In the genomic region with DNA sequence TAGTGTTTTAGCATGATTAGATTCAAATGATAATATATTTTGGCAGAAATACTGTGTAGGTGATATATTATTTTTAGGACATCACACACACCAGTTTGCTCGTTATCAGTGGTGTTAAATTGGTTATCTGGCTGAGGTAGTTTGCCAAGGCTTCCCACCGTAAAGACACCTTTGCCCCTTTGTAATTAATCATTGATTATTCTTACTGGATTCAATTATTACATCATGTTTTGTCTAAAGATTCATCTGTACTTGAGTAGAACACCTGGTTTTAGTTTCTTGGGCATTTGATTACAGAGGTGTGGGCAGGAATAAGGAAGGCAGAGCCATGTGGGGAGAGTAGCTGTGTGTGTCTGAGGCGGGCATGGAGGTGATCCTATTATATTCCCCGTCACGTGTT, we compare ENCODE assay signal across 1 cellular context.
TF ChIP-seq lines count a peak whose summit lies in the region.

No MANE protein-coding gene starts in this region.

TF ChIP-seq in endothelial cell of umbilical vein, 7 proteins besides CTCF, POLR2A, EP300 and RAD21:
- TF ChIP-seq JUN (IDR thresholded peaks at IDR 0.05; ENCODE audit: borderline replicate concordance, insufficient read depth, insufficient read length, low read depth) (no peak), FOS (IDR thresholded peaks at IDR 0.05; ENCODE audit: borderline replicate concordance, insufficient read depth, low read length) (no peak)
